ENCODE assay signal across 8 cellular contexts in genomic region chr17:32486701-32487459, GRCh38. TPM values are rescaled to one million over a fixed set of nuclear protein-coding genes. Genes with fewer than 3 reads are reported as not detected.
A peak's percentile ranks its signal among the peaks of the same experiment; 100 is the strongest.
DNase-seq lines count a peak whose midpoint lies in the region; ATAC-seq and TF ChIP-seq lines count a peak whose summit lies in the region.

Gene CDK5R1 (plus strand): TSS chr17:32486993. CDS start chr17:32487621, 628 bp downstream.

- no peaks in the 10 kb centered on the region for H3K9me3 ChIP-seq in CD4-positive, alpha-beta T cell (ENCODE audit: control insufficient read depth, low read length)

- POLR2A ChIA-PET in CD4-positive, alpha-beta T cell (lab: Charles Lee): interaction anchor here (0.7 to 8.1 kb wide), 19 partner anchors 9 to 390 kb away, joined by 3 to 152 read pairs (median 4); partner anchors contain the start of genes C17orf75, MYO1D and PSMD11
- POLR2A ChIA-PET in RWPE1 (lab: Yijun Ruan, JAX; ENCODE audit: low non-redundant PET): interaction anchor here (0.6 to 1.0 kb wide), 3 partner anchors 13 to 390 kb away, joined by 3 to 4 read pairs (median 3); partner anchors contain the start of gene MYO1D

- H3K9me3 Mint-ChIP-seq in CD4-positive, alpha-beta T cell: no peaks in the 10 kb centered on the region
- H3K9me3 Mint-ChIP-seq in type B pancreatic cell: no peaks in the 10 kb centered on the region

- peak within 1 kb of the TSS; percentile 95 for H3K27ac Mint-ChIP-seq in CD4-positive, alpha-beta T cell
- peak within 1 kb of the TSS; percentile 67 for H3K27ac Mint-ChIP-seq in type B pancreatic cell

- H3K27ac ChIP-seq in CD4-positive, alpha-beta T cell (ENCODE audit: low read depth, low read length): peak within 1 kb of the TSS; percentile 35
- H3K27ac ChIP-seq in RWPE1: peak within 1 kb of the TSS; percentile 71

- peak; percentile 55 to 82 (median 72) for DNase-seq in CD4-positive, alpha-beta T cell
- peak; percentile 28 for DNase-seq in HT1080 (ENCODE audit: low read depth)
- peak; percentile 59 for DNase-seq in RWPE1 (ENCODE audit: low spot score)
- DNase-seq in activated naive CD4-positive, alpha-beta T cell treated with Interleukin-2 at 50 U/mL for 16 hours: peak; percentile 76
- peak; percentile 68 for DNase-seq in globus pallidus (ENCODE audit: low spot score)
- DNase-seq in nucleus accumbens (lab: John Stamatoyannopoulos, UW): peak in 39 of 56 donors; percentile 47 to 86 (median 74)
- no peak for DNase-seq in type B pancreatic cell (ENCODE audit: extremely low spot score, unreplicated experiment)

- no peaks in the 10 kb centered on the region for H3K27me3 Mint-ChIP-seq in CD4-positive, alpha-beta T cell
- peaks cover 3% of the 10 kb centered on the region for H3K27me3 Mint-ChIP-seq in type B pancreatic cell

- no peak for TF ChIP-seq CTCF in CD4-positive, alpha-beta T cell (IDR thresholded peaks at IDR 0.05)
- no peak for TF ChIP-seq CTCF in RWPE1 (conservative IDR thresholded peaks at IDR 0.05; ENCODE audit: low read depth)
- no peak for TF ChIP-seq CTCF in type B pancreatic cell (conservative IDR thresholded peaks at IDR 0.05)

- H3K4me3 Mint-ChIP-seq in CD4-positive, alpha-beta T cell: peak within 1 kb of the TSS; percentile 90
- peak within 1 kb of the TSS; percentile 94 for H3K4me3 Mint-ChIP-seq in type B pancreatic cell

- peaks cover 40% of the 10 kb centered on the region for H3K36me3 Mint-ChIP-seq in CD4-positive, alpha-beta T cell (ENCODE audit: low read depth)
- peaks cover 7% of the 10 kb centered on the region for H3K36me3 Mint-ChIP-seq in type B pancreatic cell

- peak; percentile 73 for ATAC-seq in CD4-positive, alpha-beta T cell (ENCODE audit: poor library complexity)
- peak; percentile 45 for ATAC-seq in GM19438 (IDR thresholded peaks at IDR 0.05; ENCODE audit: low read depth, unreplicated experiment)

- H3K4me1 Mint-ChIP-seq in CD4-positive, alpha-beta T cell (ENCODE audit: low read depth): peaks cover 61% of the 10 kb centered on the region
- H3K4me1 Mint-ChIP-seq in type B pancreatic cell (ENCODE audit: unreplicated experiment): peaks cover 20% of the 10 kb centered on the region

- CTCF ChIA-PET in CD4-positive, alpha-beta T cell (lab: Charles Lee): interaction anchor here (0.8 to 3.3 kb wide), 8 partner anchors 25 to 172 kb away, joined by 3 to 21 read pairs (median 6); partner anchors contain the start of gene PSMD11
- CTCF ChIA-PET in RWPE1 (lab: Yijun Ruan, JAX): interaction anchor here (0.6 to 1.2 kb wide), 2 partner anchors 9 to 43 kb away, joined by 3 to 4 read pairs; partner anchors contain the start of gene PSMD11

- intact Hi-C loops in CD4-positive, alpha-beta T cell (cut with DNase I, micrococcal nuclease): loop anchor here (10.0 kb wide), 1 partner anchor 388 kb away; the partner anchor contains the start of gene MYO1D (in 2 of the 2)

- H3K27me3 ChIP-seq in CD4-positive, alpha-beta T cell (ENCODE audit: control insufficient read depth, insufficient read depth, low read length): no peaks in the 10 kb centered on the region

RNA-seq across cellular contexts. Expression of gene CDK5R1, which starts in this region (rescaled TPM):
- total RNA-seq in CD4-positive, alpha-beta T cell: 10 to 100 TPM; 21.7 to 22.5 TPM
- 2.8 and 3.5 TPM in 2 replicates for total RNA-seq in HT1080 (2014; rRNA removed; shearing (Covaris generic))
- 2.0 and 2.4 TPM in 2 replicates for polyA plus RNA-seq in HT1080 (2015; cell fraction: cytosol; rRNA removed)
- 2.8 and 3.2 TPM in 2 replicates for polyA plus RNA-seq in HT1080 (2015; cell fraction: nucleus; rRNA removed)
- 6.9 and 9.7 TPM in 2 replicates for total RNA-seq in type B pancreatic cell (ENCODE audit: low replicate concordance)
